Comparison of ENCODE assay signal across 1 cellular context in the genomic region with DNA sequence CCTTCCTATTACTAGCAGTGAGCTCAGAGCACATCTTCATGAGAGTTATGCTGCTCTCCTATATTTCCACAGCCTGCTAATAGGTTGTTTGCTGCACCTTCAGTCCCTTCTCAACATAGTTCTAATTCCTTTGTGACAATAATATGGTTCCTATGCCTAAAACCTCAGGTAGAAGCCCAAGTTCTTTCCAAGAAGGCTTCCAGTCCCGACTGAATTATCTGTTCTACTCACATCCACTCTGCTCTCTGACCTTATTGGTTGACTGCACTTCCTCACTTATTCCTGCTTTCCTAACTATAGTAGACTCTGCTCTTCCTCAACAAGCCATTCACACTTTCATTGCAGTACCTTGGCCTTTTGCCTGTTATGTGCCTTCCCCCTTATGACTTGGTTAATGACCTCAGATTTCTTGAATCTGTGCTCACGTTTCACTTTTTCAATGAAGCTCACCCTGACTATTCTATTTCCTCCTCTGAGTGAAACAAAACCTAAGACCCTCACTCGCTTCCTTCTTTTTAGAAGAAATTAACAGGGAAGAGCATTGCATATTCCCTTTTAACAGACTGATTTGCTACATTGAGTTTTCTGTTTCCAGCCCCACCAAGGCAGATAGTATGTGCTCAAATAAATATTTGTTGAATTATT.
TF ChIP-seq lines count a peak whose summit lies in the region.

No MANE protein-coding gene starts in this region.

TF ChIP-seq in GM23338, 12 proteins besides CTCF, POLR2A, EP300 and RAD21 (continued from another document):
- no peak for TF ChIP-seq ZNF462 (CRISPR knock-in tag; IDR thresholded peaks at IDR 0.05)
- TF ChIP-seq, protein P1, sequence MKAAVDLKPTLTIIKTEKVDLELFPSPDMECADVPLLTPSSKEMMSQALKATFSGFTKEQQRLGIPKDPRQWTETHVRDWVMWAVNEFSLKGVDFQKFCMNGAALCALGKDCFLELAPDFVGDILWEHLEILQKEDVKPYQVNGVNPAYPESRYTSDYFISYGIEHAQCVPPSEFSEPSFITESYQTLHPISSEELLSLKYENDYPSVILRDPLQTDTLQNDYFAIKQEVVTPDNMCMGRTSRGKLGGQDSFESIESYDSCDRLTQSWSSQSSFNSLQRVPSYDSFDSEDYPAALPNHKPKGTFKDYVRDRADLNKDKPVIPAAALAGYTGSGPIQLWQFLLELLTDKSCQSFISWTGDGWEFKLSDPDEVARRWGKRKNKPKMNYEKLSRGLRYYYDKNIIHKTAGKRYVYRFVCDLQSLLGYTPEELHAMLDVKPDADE (IDR thresholded peaks at IDR 0.05), result no peak
- TF ChIP-seq ZNF331 (CRISPR knock-in tag; IDR thresholded peaks at IDR 0.05; ENCODE audit: low read depth), result no peak
- TF ChIP-seq NANOG (IDR thresholded peaks at IDR 0.05; ENCODE audit: borderline replicate concordance), result no peak
- TF ChIP-seq REST (IDR thresholded peaks at IDR 0.05; ENCODE audit: unreplicated experiment), result no peak
- TF ChIP-seq POLR2AphosphoS5 (IDR thresholded peaks at IDR 0.05; ENCODE audit: low read depth), result no peak
- no peak for TF ChIP-seq ZNF114 (CRISPR knock-in tag; IDR thresholded peaks at IDR 0.05)
